ENCODE assay signal across 8 cellular contexts in the genomic region with DNA sequence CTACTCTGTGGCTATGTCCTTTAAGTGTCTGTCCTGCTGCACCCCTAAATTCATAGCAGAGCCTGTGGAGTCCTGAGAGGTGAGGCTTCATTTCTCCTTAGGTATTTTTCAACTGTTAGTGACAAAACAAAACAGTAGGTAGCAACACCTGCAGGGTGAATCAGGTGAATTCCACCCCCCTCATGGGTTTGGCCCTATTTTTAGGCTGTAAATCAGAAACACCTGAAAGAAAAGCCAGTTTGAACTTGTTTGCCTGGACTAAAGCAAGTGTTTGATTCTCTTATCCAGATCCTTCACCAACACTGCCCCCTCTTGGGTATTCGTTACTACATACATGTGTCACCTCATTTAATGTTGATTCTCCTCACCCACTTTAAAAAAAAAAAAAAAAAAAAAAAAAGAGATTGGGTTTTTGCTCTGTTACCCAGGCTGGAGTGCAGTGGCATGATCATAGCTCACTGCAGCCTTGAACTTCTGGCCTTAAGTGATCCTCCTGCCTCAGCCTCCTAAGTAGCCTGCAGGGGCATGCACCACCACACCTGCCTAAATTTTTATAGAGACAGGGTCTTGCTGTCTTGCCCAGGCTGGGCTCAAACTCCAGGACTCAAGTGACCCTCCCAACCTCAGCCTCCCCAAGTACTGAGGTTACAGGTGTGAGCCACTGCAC. TPM values are rescaled to one million over a fixed set of nuclear protein-coding genes. Genes with fewer than 3 reads are reported as not detected.
DNase-seq lines count a peak whose midpoint lies in the region; ATAC-seq and TF ChIP-seq lines count a peak whose summit lies in the region.

No MANE protein-coding gene starts in this region.

- TF ChIP-seq RAD21 in IMR-90 (IDR thresholded peaks at IDR 0.05; ENCODE audit: low read length) = peak; percentile 82

- H4K20me1 ChIP-seq in IMR-90 (ENCODE audit: insufficient read depth, low read length) = no peaks in the 10 kb centered on the region

- H3K4me2 ChIP-seq in IMR-90 (ENCODE audit: low read depth, low read length) = no peak overlapping the region

- H3K14ac ChIP-seq in IMR-90 (replicated peaks; ENCODE audit: low read depth, low read length) = no peak overlapping the region

- H2BK5ac ChIP-seq in IMR-90 (ENCODE audit: low read depth, low read length, poor library complexity, severe bottlenecking) = no peak overlapping the region

- H2BK120ac ChIP-seq in IMR-90 (ENCODE audit: low read depth, low read length) = no peak overlapping the region

- H3K9ac ChIP-seq in IMR-90 (ENCODE audit: low read depth, low read length) = no peak overlapping the region

- no peaks in the 10 kb centered on the region for H3K27me3 Mint-ChIP-seq in CD4-positive, alpha-beta memory T cell
- no peaks in the 10 kb centered on the region for H3K27me3 Mint-ChIP-seq in activated naive CD8-positive, alpha-beta T cell treated with anti-CD3 and anti-CD28 coated beads, Interleukin-2, amount 50 U/mL, for 24 hours

- H3K27ac Mint-ChIP-seq in CD4-positive, alpha-beta memory T cell = peak overlapping the region in 6 of 7 donors; percentile 39 to 91 (median 72)
- H3K27ac Mint-ChIP-seq in activated naive CD8-positive, alpha-beta T cell treated with anti-CD3 and anti-CD28 coated beads, Interleukin-2, amount 50 U/mL, for 24 hours = peak overlapping the region; percentile 0

- peak; percentile 65 to 79 (median 73) for DNase-seq in CD4-positive, alpha-beta memory T cell
- DNase-seq in IMR-90 = peak; percentile 86
- peak; percentile 77 for DNase-seq in OCI-M1 (lab: John Stamatoyannopoulos, UW)
- DNase-seq in activated naive CD8-positive, alpha-beta T cell treated with anti-CD3 and anti-CD28 coated beads, Interleukin-2, amount 50 U/mL, for 24 hours = peak; percentile 22
- DNase-seq in iPS-NIHi11 (ENCODE audit: low spot score) = peak; percentile 46
- peak; percentile 46 for DNase-seq in testis

- BruUV-seq in IMR-90 (replicated peaks; lab: Mats Ljungman, UMichigan) = no TSS peak

- peak; percentile 72 for TF ChIP-seq CTCF in IMR-90 (conservative IDR thresholded peaks at IDR 0.05; ENCODE audit: low read depth, low read length)
- peak in 2 of 3 experiments; percentile 21 to 26 for TF ChIP-seq CTCF in testis (IDR thresholded peaks at IDR 0.05)

- no peak overlapping the region for H2BK20ac ChIP-seq in IMR-90 (ENCODE audit: low read depth, low read length)

- no CpG with 5 or more reads among the region's 1 CpG for WGBS in IMR-90 (ENCODE audit: extremely low coverage in 2 of 2, insufficient read length in 1 of 2), 2 experiments
- 21 to 35% methylated on average over 1 of the region's 1 CpG for WGBS in testis, 2 donors

- H3K79me1 ChIP-seq in IMR-90 (ENCODE audit: low read depth in 1 of 2, low read length in 2 of 2) = no peaks in the 10 kb centered on the region

- peak overlapping the region in 1 of 8 donors; percentile 43 for H3K4me3 Mint-ChIP-seq in CD4-positive, alpha-beta memory T cell
- no peak overlapping the region for H3K4me3 Mint-ChIP-seq in activated naive CD8-positive, alpha-beta T cell treated with anti-CD3 and anti-CD28 coated beads, Interleukin-2, amount 50 U/mL, for 24 hours

- no peak overlapping the region for H3K18ac ChIP-seq in IMR-90 (ENCODE audit: low read depth, low read length)

- POLR2A ChIA-PET in CD4-positive, alpha-beta memory T cell (lab: Charles Lee; ENCODE audit: partially characterized antibody) = interaction anchor here (0.7 kb wide), 1 partner anchor 13 kb away, joined by 3 read pairs; no protein-coding TSS in a partner anchor
- POLR2A ChIA-PET in IMR-90 (lab: Charles Lee; ENCODE audit: unreplicated experiment) = no interaction called here

- no peak overlapping the region for H3K4ac ChIP-seq in IMR-90 (ENCODE audit: low read depth, low read length)

- peak overlapping the region; percentile 20; the same call in 1 of the 2 replicates for H2AK5ac ChIP-seq in IMR-90 (ENCODE audit: low read depth, low read length)

- H3K4me3 ChIP-seq in CD4-positive, alpha-beta memory T cell (ENCODE audit: low read length in 2 of 2) = no peak overlapping the region
- H3K4me3 ChIP-seq in IMR-90 (ENCODE audit: insufficient read depth, low read depth, low read length) (no peak overlapping the region), testis (no peak overlapping the region)

- no peak overlapping the region for H4K5ac ChIP-seq in IMR-90 (ENCODE audit: low read depth, low read length)

- ATAC-seq in GM18861 (IDR thresholded peaks at IDR 0.05; ENCODE audit: unreplicated experiment) (peak; percentile 55), IMR-90 (ENCODE audit: low read depth) (peak; percentile 93), GM19395 (IDR thresholded peaks at IDR 0.05; ENCODE audit: unreplicated experiment) (no peak)
- ATAC-seq in activated naive CD8-positive, alpha-beta T cell treated with anti-CD3 and anti-CD28 coated beads, Interleukin-2, amount 50 U/mL, for 24 hours = peak; percentile 88

- no peak overlapping the region for H4K91ac ChIP-seq in IMR-90 (ENCODE audit: insufficient read depth, low read depth, low read length)

- no peak overlapping the region for H2AK9ac ChIP-seq in IMR-90 (replicated peaks; ENCODE audit: low read depth, low read length, poor library complexity)

- intact Hi-C loops in CD4-positive, alpha-beta memory T cell (cut with micrococcal nuclease) = loop anchor here (1.0 to 10.0 kb wide), 7 partner anchors 19 to 685 kb away; a partner anchor contains a TSS
- intact Hi-C loops in IMR-90 (cut with micrococcal nuclease) = loop anchor here (1.0 to 10.0 kb wide), 5 partner anchors 159 to 685 kb away; a partner anchor contains a TSS
- intact Hi-C loops in testis (cut with DNase I; ENCODE audit: low total_unique reads) = no loop called here

- no peaks in the 10 kb centered on the region for H3K27me3 ChIP-seq in CD4-positive, alpha-beta memory T cell (ENCODE audit: insufficient read depth, low read length)
- H3K27me3 ChIP-seq in IMR-90 (ENCODE audit: control insufficient read depth, insufficient read depth, low read length) (peaks cover 6% of the 10 kb centered on the region), testis (no peaks in the 10 kb centered on the region)

- H3K56ac ChIP-seq in IMR-90 (ENCODE audit: extremely low read depth, insufficient read depth, low read length) = no peak overlapping the region

- no peaks in the 10 kb centered on the region for H3K9me3 Mint-ChIP-seq in CD4-positive, alpha-beta memory T cell
- no peaks in the 10 kb centered on the region for H3K9me3 Mint-ChIP-seq in activated naive CD8-positive, alpha-beta T cell treated with anti-CD3 and anti-CD28 coated beads, Interleukin-2, amount 50 U/mL, for 24 hours

- H3K23ac ChIP-seq in IMR-90 (ENCODE audit: low read depth, low read length) = no peak overlapping the region

- no peaks in the 10 kb centered on the region for H3K36me3 ChIP-seq in CD4-positive, alpha-beta memory T cell (ENCODE audit: insufficient read depth, low read length)
- H3K36me3 ChIP-seq in IMR-90 (ENCODE audit: control insufficient read depth, insufficient read depth, low read length) (no peaks in the 10 kb centered on the region), testis (ENCODE audit: low read depth, missing control alignments) (no peaks in the 10 kb centered on the region)

- no peak overlapping the region for H4K8ac ChIP-seq in IMR-90 (ENCODE audit: low read depth in 2 of 2, low read length in 2 of 2)

- TF ChIP-seq POLR2A in IMR-90 (IDR thresholded peaks at IDR 0.05; ENCODE audit: low read depth, low read length) = no peak
- no peak for TF ChIP-seq POLR2A in testis (IDR thresholded peaks at IDR 0.05)

- peaks cover 32 to 40% (median 34%) of the 10 kb centered on the region in 4 donors for H3K4me1 Mint-ChIP-seq in CD4-positive, alpha-beta memory T cell
- peaks cover 23% of the 10 kb centered on the region for H3K4me1 Mint-ChIP-seq in activated naive CD8-positive, alpha-beta T cell treated with anti-CD3 and anti-CD28 coated beads, Interleukin-2, amount 50 U/mL, for 24 hours

- no peaks in the 10 kb centered on the region for H3K9me3 ChIP-seq in CD4-positive, alpha-beta memory T cell (ENCODE audit: control insufficient read depth in 1 of 2, low read length in 2 of 2)
- no peaks in the 10 kb centered on the region for H3K9me3 ChIP-seq in IMR-90 (ENCODE audit: control insufficient read depth, insufficient read depth, low read length)
- no peaks in the 10 kb centered on the region for H3K9me3 ChIP-seq in testis

- CTCF ChIA-PET in CD4-positive, alpha-beta memory T cell (lab: Charles Lee; ENCODE audit: partially characterized antibody) = interaction anchor here (0.6 to 5.8 kb wide), 18 partner anchors 10 to 328 kb away, joined by 3 to 35 read pairs (median 8); a partner anchor contains a TSS
- CTCF ChIA-PET in IMR-90 (lab: Yijun Ruan, JAX) = interaction anchor here (0.6 kb wide), 2 partner anchors 39 to 84 kb away, joined by 3 read pairs; no protein-coding TSS in a partner anchor

- H3K9me1 ChIP-seq in IMR-90 (ENCODE audit: insufficient read depth, low read length) = no peaks in the 10 kb centered on the region

- no peak overlapping the region for H3K27ac ChIP-seq in CD4-positive, alpha-beta memory T cell (ENCODE audit: low read depth, low read length)
- H3K27ac ChIP-seq in IMR-90 (ENCODE audit: insufficient read depth, low read length) = no peak overlapping the region
- H3K27ac ChIP-seq in testis = no peak overlapping the region

- no peaks in the 10 kb centered on the region for H3K36me3 Mint-ChIP-seq in CD4-positive, alpha-beta memory T cell
- H3K36me3 Mint-ChIP-seq in activated naive CD8-positive, alpha-beta T cell treated with anti-CD3 and anti-CD28 coated beads, Interleukin-2, amount 50 U/mL, for 24 hours (ENCODE audit: low read depth) = no peaks in the 10 kb centered on the region

- H2AFZ ChIP-seq in IMR-90 (replicated peaks; ENCODE audit: low read length, poor library complexity) = no peak overlapping the region

- no peak overlapping the region for H2BK15ac ChIP-seq in IMR-90 (ENCODE audit: low read depth, low read length)

- in situ Hi-C loops in IMR-90 (cut with MboI; ENCODE audit: low sequenced_read_pairs) = loop anchor here (5.0 to 25.0 kb wide), 2 partner anchors 218 to 907 kb away; no protein-coding TSS in a partner anchor

- peaks cover 32% of the 10 kb centered on the region for H3K4me1 ChIP-seq in CD4-positive, alpha-beta memory T cell (ENCODE audit: insufficient read depth, low read length)
- H3K4me1 ChIP-seq in IMR-90 (ENCODE audit: control insufficient read depth, insufficient read depth, low read length) = no peaks in the 10 kb centered on the region
- H3K4me1 ChIP-seq in testis = no peaks in the 10 kb centered on the region

- dilution Hi-C loops in IMR-90 (cut with HindIII; ENCODE audit: low sequenced_read_pairs, unreplicated experiment) = no loop called here

RNA-seq across cellular contexts. Expression of a gene that starts 10.3 kb away (rescaled TPM):
- total RNA-seq in CD4-positive, alpha-beta memory T cell = not detected
- polyA plus RNA-seq in CD4-positive, alpha-beta memory T cell = not detected
- total RNA-seq in IMR-90 (2012; rRNA removed) (not detected in 2 replicates), testis (under 1 TPM in 1 of 2 donors, not detected in 1; 0.39 TPM)
- polyA plus RNA-seq in IMR-90 (2012; rRNA removed) (not detected in 2 replicates), testis (ENCODE audit: insufficient read depth, low read depth, low replicate concordance) (not detected)
- polyA plus RNA-seq in IMR-90 (2012; cell fraction: cytosol; rRNA removed) = not detected in 2 replicates
- polyA plus RNA-seq in IMR-90 (2012; cell fraction: nucleus; rRNA removed; ENCODE audit: low replicate concordance) = not detected in 2 replicates

RNA-seq across cellular contexts. Expression of a gene that starts 18.5 kb away (rescaled TPM):
- total RNA-seq in CD4-positive, alpha-beta memory T cell = 10 to 100 TPM; 18.3 to 18.4 TPM
- polyA plus RNA-seq in CD4-positive, alpha-beta memory T cell = 1 to 10 TPM; 2.5 to 8.3 TPM
- 12.4 and 13.3 TPM in 2 replicates for total RNA-seq in IMR-90 (2012; rRNA removed)
- 3.6 and 5.0 TPM in 2 replicates for polyA plus RNA-seq in IMR-90 (2012; rRNA removed)
- polyA plus RNA-seq in IMR-90 (2012; cell fraction: cytosol; rRNA removed) = 1.3 and 1.4 TPM in 2 replicates
- polyA plus RNA-seq in IMR-90 (2012; cell fraction: nucleus; rRNA removed; ENCODE audit: low replicate concordance) = 5.8 and 22.7 TPM in 2 replicates
- total RNA-seq in testis = 10 to 100 TPM; 23.5 to 28.4 TPM
- 18.0 TPM for polyA plus RNA-seq in testis (ENCODE audit: insufficient read depth, low read depth, low replicate concordance)

Comparison
In these comparisons a context has a peak if more than half of its experiments do, and no peak if none do; other contexts are left out.
1. DNase-seq: peak in every context shown above with its lines; median percentile 86 in IMR-90; 77 in OCI-M1; 73 in CD4-positive, alpha-beta memory T cell; 46 in iPS-NIHi11; 46 in testis; 22 in activated naive CD8-positive, alpha-beta T cell treated with anti-CD3 and anti-CD28 coated beads, Interleukin-2, amount 50 U/mL, for 24 hours.